In the genomic region with DNA sequence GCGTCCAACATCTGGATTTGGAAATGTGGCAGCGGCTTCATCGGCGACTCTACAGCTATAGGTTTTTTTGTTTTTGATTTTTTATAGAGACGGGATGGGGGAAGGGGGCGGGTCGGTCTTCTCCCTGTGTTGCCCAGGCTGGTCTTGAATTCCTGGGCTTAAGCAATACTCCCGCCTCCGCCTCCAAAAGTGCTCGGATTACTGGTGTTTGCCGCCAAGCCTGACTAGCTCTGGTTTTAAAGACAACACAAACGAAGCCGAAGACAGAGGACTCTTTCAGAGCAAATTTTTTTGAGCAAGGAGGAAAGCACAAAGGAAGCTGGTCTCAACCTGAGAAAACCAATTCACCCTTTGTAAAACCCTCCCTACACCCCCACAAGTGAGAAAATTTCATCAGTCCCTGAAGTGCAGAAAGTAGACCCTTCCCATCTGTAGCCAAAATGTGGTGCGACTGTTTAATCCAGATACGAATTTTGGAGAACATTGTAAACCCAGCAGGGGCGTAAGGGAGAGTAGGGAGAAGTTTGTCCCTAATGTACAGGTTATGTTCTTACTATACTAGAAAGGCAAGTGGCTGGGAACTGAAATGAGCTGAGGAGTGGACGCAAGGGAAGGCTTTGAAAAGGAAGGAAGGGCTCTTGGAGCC, we compare ENCODE assay signal across 17 cellular contexts.
DNase-seq lines count a peak whose midpoint lies in the region; ATAC-seq, FAIRE-seq and TF ChIP-seq lines count a peak whose summit lies in the region.
"Had no signal": no experiment of that assay in that cellular context is flagged by ENCODE, and none has a peak within 500 bp of the region (broad histone marks: within the 10 kb centered on the region; RNA-seq: fewer than 3 reads in every experiment).

No MANE protein-coding gene starts in this region.

- no peaks in the 10 kb centered on the region for H3K9me2 ChIP-seq in hepatocyte (replicated peaks; ENCODE audit: insufficient read depth)

- TF ChIP-seq EP300 in HepG2 (IDR thresholded peaks at IDR 0.05; ENCODE audit: low read depth in 2 of 2, low read length in 2 of 2) (no peak), HepG2 (CRISPR knock-in tag; IDR thresholded peaks at IDR 0.05; ENCODE audit: borderline replicate concordance) (no peak)

- H3K4me2 ChIP-seq in HepG2 (ENCODE audit: low read depth, low read length) (peak overlapping the region; percentile 60; the same call in 1 of the 2 replicates), hepatocyte (peak overlapping the region; percentile 55)

- H2AFZ ChIP-seq in HepG2 (ENCODE audit: low read length) (no peak overlapping the region), hepatocyte (no peak overlapping the region)

- in situ Hi-C loops in HepG2 (cut with HindIII; ENCODE audit: extremely low pct_ligation_motif_present, low pct_unique_long_range_greater_than_20kb) (no loop called here), SK-MEL-5 (cut with HindIII; ENCODE audit: low pct_unique_long_range_greater_than_20kb, low sequenced_read_pairs) (no loop called here)

- intact Hi-C loops in HepG2 (cut with micrococcal nuclease; ENCODE audit: unreplicated experiment) (no loop called here), right lobe of liver (cut with DNase I) (no loop called here)

- H3K36me3 ChIP-seq in HepG2 (replicated peaks in 1 of 2; ENCODE audit: control insufficient read depth in 1 of 2, insufficient read depth in 2 of 2, low read length in 2 of 2), result no peaks in the 10 kb centered on the region
- H3K36me3 ChIP-seq in right lobe of liver, result no peaks in the 10 kb centered on the region
- no peaks in the 10 kb centered on the region for H3K36me3 ChIP-seq in hepatocyte (replicated peaks; ENCODE audit: insufficient read depth, low read depth)
- H3K36me3 ChIP-seq: thoracic aorta had no signal

- TF ChIP-seq CTCF in HepG2 (CRISPR knock-in tag; IDR thresholded peaks at IDR 0.05) (no peak), right lobe of liver (IDR thresholded peaks at IDR 0.05) (no peak), hepatocyte (IDR thresholded peaks at IDR 0.05; ENCODE audit: poor library complexity) (no peak)

- H3K27me3 Mint-ChIP-seq in stimulated activated memory B cell treated with anti-CD40 and anti-IgM and Interleukin-4, amounts not matched to agents 10 μg/mL and 1 μg/mL and 100 μg/mL, for 72 hours, result peaks cover 69% of the 10 kb centered on the region

- no peak for TF ChIP-seq RAD21 in HepG2 (CRISPR knock-in tag; IDR thresholded peaks at IDR 0.05)

- H3K79me2 ChIP-seq in HepG2 (ENCODE audit: insufficient read depth, low read length), result no peaks in the 10 kb centered on the region
- no peaks in the 10 kb centered on the region for H3K79me2 ChIP-seq in hepatocyte

- FAIRE-seq in HepG2 (lab: Jason Lieb, UNC), result no peak
- FAIRE-seq: GM12892 had no signal

- peaks cover 40% of the 10 kb centered on the region for H3K4me1 ChIP-seq in HepG2 (ENCODE audit: insufficient read depth, low read length)
- H3K4me1 ChIP-seq in right lobe of liver, result no peaks in the 10 kb centered on the region
- no peaks in the 10 kb centered on the region for H3K4me1 ChIP-seq in hepatocyte (ENCODE audit: insufficient read depth)
- H3K4me1 ChIP-seq: psoas muscle had no signal

- ATAC-seq in HepG2 (peak; percentile 42; the same call in 2 of the 3 replicates), right lobe of liver (no peak), GM21825 (IDR thresholded peaks at IDR 0.05; ENCODE audit: unreplicated experiment) (no peak), HG03342 (IDR thresholded peaks at IDR 0.05; ENCODE audit: unreplicated experiment) (no peak)
- no peak for ATAC-seq in stimulated activated memory B cell treated with anti-CD40 and anti-IgM and Interleukin-4, amounts not matched to agents 10 μg/mL and 1 μg/mL and 100 μg/mL, for 72 hours
- ATAC-seq: activated T-cell treated with anti-CD3 and anti-CD28 coated beads, Interleukin-2, amount 50 U/mL, for 4 hours; psoas muscle had no signal

- H3K9me3 Mint-ChIP-seq in stimulated activated memory B cell treated with anti-CD40 and anti-IgM and Interleukin-4, amounts not matched to agents 10 μg/mL and 1 μg/mL and 100 μg/mL, for 72 hours, result peaks cover 20% of the 10 kb centered on the region

- WGBS in HepG2 (ENCODE audit: low lambda C conversion rate), result 23% methylated on average over 17 of the region's 17 CpGs
- WGBS in right lobe of liver (ENCODE audit: insufficient coverage, low coverage, low lambda C conversion rate, missing lambda C conversion rate), result 6% methylated on average over 17 of the region's 17 CpGs
- WGBS in hepatocyte (ENCODE audit: low lambda C conversion rate, missing lambda C conversion rate), result 9% methylated on average over 17 of the region's 17 CpGs

- H3K9me3 ChIP-seq in HepG2 (ENCODE audit: low read length), result no peaks in the 10 kb centered on the region
- no peaks in the 10 kb centered on the region for H3K9me3 ChIP-seq in right lobe of liver
- H3K9me3 ChIP-seq in hepatocyte (ENCODE audit: low read depth), result no peaks in the 10 kb centered on the region
- H3K9me3 ChIP-seq: psoas muscle, thoracic aorta had no signal

- DNase-seq in HepG2 (ENCODE audit: low spot score) (no peak), right lobe of liver (no peak), SK-MEL-5 (ENCODE audit: low read depth, low spot score) (peak; percentile 56), hepatocyte (ENCODE audit: low spot score) (no peak), SHP77 (lab: John Stamatoyannopoulos, UW) (no peak)
- DNase-seq: activated T-cell treated with anti-CD3 and anti-CD28 coated beads, Interleukin-2, amount 50 U/mL, for 4 hours; DND-41; foreskin fibroblast; NCI-H1417; NCI-H226; psoas muscle; stimulated activated CD4-positive, alpha-beta T cell treated with anti-CD3 and anti-CD28 coated beads, Interleukin-15, amount 100 ng/mL, for 24 hours had no signal

- no TSS peak for BruUV-seq in HepG2 (replicated peaks; lab: Mats Ljungman, UMichigan)

- no peak overlapping the region for H3K9ac ChIP-seq in HepG2 (ENCODE audit: insufficient read depth, low read depth, low read length)

- H3K4me3 Mint-ChIP-seq in stimulated activated memory B cell treated with anti-CD40 and anti-IgM and Interleukin-4, amounts not matched to agents 10 μg/mL and 1 μg/mL and 100 μg/mL, for 72 hours, result no peak overlapping the region
- H3K4me3 Mint-ChIP-seq: activated T-cell treated with anti-CD3 and anti-CD28 coated beads, Interleukin-2, amount 50 U/mL, for 4 hours had no signal

- H3K27me3 ChIP-seq in HepG2 (ENCODE audit: control insufficient read depth in 1 of 2, insufficient read depth in 2 of 2, low read length in 2 of 2) (peaks cover 3 to 55% of the 10 kb centered on the region in 2 experiments; a peak in 4 of 5 replicates), right lobe of liver (peaks cover 0 to 57% of the 10 kb centered on the region in 2 donors), hepatocyte (peaks cover 81% of the 10 kb centered on the region)

- no peak overlapping the region for H3K27ac Mint-ChIP-seq in stimulated activated memory B cell treated with anti-CD40 and anti-IgM and Interleukin-4, amounts not matched to agents 10 μg/mL and 1 μg/mL and 100 μg/mL, for 72 hours

- TF ChIP-seq POLR2A in HepG2 (IDR thresholded peaks at IDR 0.05; ENCODE audit: insufficient read depth in 1 of 2, low read depth in 2 of 2, low read length in 2 of 2) (no peak), right lobe of liver (IDR thresholded peaks at IDR 0.05) (no peak)

- H3K36me3 Mint-ChIP-seq in stimulated activated memory B cell treated with anti-CD40 and anti-IgM and Interleukin-4, amounts not matched to agents 10 μg/mL and 1 μg/mL and 100 μg/mL, for 72 hours, result peaks cover 6% of the 10 kb centered on the region

- H3K27ac ChIP-seq in HepG2 (ENCODE audit: extremely low read length, insufficient read depth, low read length) (no peak overlapping the region), right lobe of liver (no peak overlapping the region), hepatocyte (no peak overlapping the region)
- H3K27ac ChIP-seq: psoas muscle, thoracic aorta had no signal

- CTCF ChIA-PET in HepG2 (lab: Yijun Ruan, JAX; ENCODE audit: low intra/inter-chr PET ratio, low total read pairs), result no interaction called here

- POLR2A ChIA-PET in HepG2 (lab: Yijun Ruan, JAX), result no interaction called here

- H3K4me3 ChIP-seq in HepG2 (replicated peaks in 1 of 3; ENCODE audit: insufficient read depth in 1 of 3, low read depth in 2 of 3, low read length in 3 of 3) (no peak overlapping the region), right lobe of liver (no peak overlapping the region), hepatocyte (no peak overlapping the region)
- H3K4me3 ChIP-seq: psoas muscle, thoracic aorta had no signal

- no peaks in the 10 kb centered on the region for H4K20me1 ChIP-seq in HepG2 (ENCODE audit: insufficient read depth, low read length)
- H4K20me1 ChIP-seq in hepatocyte (ENCODE audit: insufficient read depth, poor library complexity, severe bottlenecking), result no peaks in the 10 kb centered on the region

- H3K4me1 Mint-ChIP-seq in stimulated activated memory B cell treated with anti-CD40 and anti-IgM and Interleukin-4, amounts not matched to agents 10 μg/mL and 1 μg/mL and 100 μg/mL, for 72 hours, result peaks cover 6% of the 10 kb centered on the region

TF ChIP-seq in HepG2, 621 proteins besides CTCF, POLR2A, EP300 and RAD21 (continues in another document):
- TF ChIP-seq PRDM15 (CRISPR knock-in tag; IDR thresholded peaks at IDR 0.05) (no peak), ZNF775 (CRISPR knock-in tag; IDR thresholded peaks at IDR 0.05; ENCODE audit: borderline replicate concordance) (no peak)
